17 cellular contexts compared by ENCODE assay signal in genomic region chr12:71730936-71731335, GRCh38.
"Had no signal": no experiment of that assay in that cellular context is flagged by ENCODE, and none has a peak within 500 bp of the region (broad histone marks: within the 10 kb centered on the region; RNA-seq: fewer than 3 reads in every experiment).

No MANE protein-coding gene starts in this region.

- H3K4me1 ChIP-seq: gastrocnemius medialis, heart right ventricle, sigmoid colon, upper lobe of right lung had no signal

- H3K4me3 Mint-ChIP-seq: activated CD4-positive, alpha-beta T cell treated with anti-CD3 and anti-CD28 coated beads, Interleukin-2, amount 10 ng/mL, durations not matched to agents 7 days and 5 days; activated naive CD8-positive, alpha-beta T cell treated with anti-CD3 and anti-CD28 coated beads for 36 hours; mesothelial cell of epicardium; stimulated activated effector memory CD8-positive, alpha-beta T cell treated with anti-CD3 and anti-CD28 coated beads, Interleukin-12 subunit alpha, Interleukin-12 subunit beta, amount 100 ng/mL, for 72 hours; T-helper 17 cell had no signal

- H3K27ac ChIP-seq: gastrocnemius medialis, heart right ventricle, sigmoid colon, thoracic aorta, upper lobe of right lung had no signal

- H3K36me3 Mint-ChIP-seq: activated naive CD8-positive, alpha-beta T cell treated with anti-CD3 and anti-CD28 coated beads for 36 hours; mesothelial cell of epicardium; stimulated activated effector memory CD8-positive, alpha-beta T cell treated with anti-CD3 and anti-CD28 coated beads, Interleukin-12 subunit alpha, Interleukin-12 subunit beta, amount 100 ng/mL, for 72 hours had no signal

- H3K4me3 ChIP-seq: gastrocnemius medialis, heart right ventricle, sigmoid colon, thoracic aorta, upper lobe of right lung had no signal

- H3K27ac Mint-ChIP-seq: activated CD4-positive, alpha-beta T cell treated with anti-CD3 and anti-CD28 coated beads, Interleukin-2, amount 10 ng/mL, durations not matched to agents 7 days and 5 days; activated naive CD8-positive, alpha-beta T cell treated with anti-CD3 and anti-CD28 coated beads for 36 hours; mesothelial cell of epicardium; stimulated activated effector memory CD8-positive, alpha-beta T cell treated with anti-CD3 and anti-CD28 coated beads, Interleukin-12 subunit alpha, Interleukin-12 subunit beta, amount 100 ng/mL, for 72 hours; T-helper 17 cell had no signal

- H3K9me3 ChIP-seq: gastrocnemius medialis, heart right ventricle, sigmoid colon, thoracic aorta, upper lobe of right lung had no signal

- ATAC-seq: gastrocnemius medialis; heart right ventricle; stimulated activated effector memory CD8-positive, alpha-beta T cell treated with anti-CD3 and anti-CD28 coated beads, Interleukin-12 subunit alpha, Interleukin-12 subunit beta, amount 100 ng/mL, for 72 hours; T-helper 17 cell; upper lobe of right lung had no signal

- H3K27me3 Mint-ChIP-seq: activated CD4-positive, alpha-beta T cell treated with anti-CD3 and anti-CD28 coated beads, Interleukin-2, amount 10 ng/mL, durations not matched to agents 7 days and 5 days; activated naive CD8-positive, alpha-beta T cell treated with anti-CD3 and anti-CD28 coated beads for 36 hours had no signal

- H3K4me1 Mint-ChIP-seq: activated CD4-positive, alpha-beta T cell treated with anti-CD3 and anti-CD28 coated beads, Interleukin-2, amount 10 ng/mL, durations not matched to agents 7 days and 5 days; activated naive CD8-positive, alpha-beta T cell treated with anti-CD3 and anti-CD28 coated beads for 36 hours; mesothelial cell of epicardium; stimulated activated effector memory CD8-positive, alpha-beta T cell treated with anti-CD3 and anti-CD28 coated beads, Interleukin-12 subunit alpha, Interleukin-12 subunit beta, amount 100 ng/mL, for 72 hours had no signal

- H3K36me3 ChIP-seq: gastrocnemius medialis, heart right ventricle, sigmoid colon, thoracic aorta, upper lobe of right lung had no signal

- H3K9me3 Mint-ChIP-seq: activated CD4-positive, alpha-beta T cell treated with anti-CD3 and anti-CD28 coated beads, Interleukin-2, amount 10 ng/mL, durations not matched to agents 7 days and 5 days; activated naive CD8-positive, alpha-beta T cell treated with anti-CD3 and anti-CD28 coated beads for 36 hours; mesothelial cell of epicardium; stimulated activated effector memory CD8-positive, alpha-beta T cell treated with anti-CD3 and anti-CD28 coated beads, Interleukin-12 subunit alpha, Interleukin-12 subunit beta, amount 100 ng/mL, for 72 hours had no signal

- H3K27me3 ChIP-seq: gastrocnemius medialis, heart right ventricle, sigmoid colon, upper lobe of right lung had no signal

- DNase-seq: activated CD4-positive, alpha-beta T cell treated with anti-CD3 and anti-CD28 coated beads, Interleukin-2, amount 10 ng/mL, durations not matched to agents 7 days and 5 days; activated CD4-positive, CD25-positive, alpha-beta regulatory T cell; activated CD8-positive, alpha-beta memory T cell treated with anti-CD3 and anti-CD28 coated beads, Interleukin-2, amount 50 U/mL, for 48 hours; activated gamma-delta T cell treated with Interleukin-2 at 50 U/mL for 16 hours; activated naive CD8-positive, alpha-beta T cell treated with anti-CD3 and anti-CD28 coated beads for 36 hours; cerebellar nuclear complex; effector memory CD4-positive, alpha-beta T cell; gastrocnemius medialis; heart right ventricle; sigmoid colon; stimulated activated CD4-positive, alpha-beta T cell treated with anti-CD3 and anti-CD28 coated beads, Interleukin-12 subunit alpha, Interleukin-12 subunit beta, amount 100 ng/mL, for 4 hours; T-helper 17 cell; upper lobe of right lung had no signal

- FAIRE-seq: TTC549 had no signal
